8 cellular contexts compared by ENCODE assay signal in the genomic region with DNA sequence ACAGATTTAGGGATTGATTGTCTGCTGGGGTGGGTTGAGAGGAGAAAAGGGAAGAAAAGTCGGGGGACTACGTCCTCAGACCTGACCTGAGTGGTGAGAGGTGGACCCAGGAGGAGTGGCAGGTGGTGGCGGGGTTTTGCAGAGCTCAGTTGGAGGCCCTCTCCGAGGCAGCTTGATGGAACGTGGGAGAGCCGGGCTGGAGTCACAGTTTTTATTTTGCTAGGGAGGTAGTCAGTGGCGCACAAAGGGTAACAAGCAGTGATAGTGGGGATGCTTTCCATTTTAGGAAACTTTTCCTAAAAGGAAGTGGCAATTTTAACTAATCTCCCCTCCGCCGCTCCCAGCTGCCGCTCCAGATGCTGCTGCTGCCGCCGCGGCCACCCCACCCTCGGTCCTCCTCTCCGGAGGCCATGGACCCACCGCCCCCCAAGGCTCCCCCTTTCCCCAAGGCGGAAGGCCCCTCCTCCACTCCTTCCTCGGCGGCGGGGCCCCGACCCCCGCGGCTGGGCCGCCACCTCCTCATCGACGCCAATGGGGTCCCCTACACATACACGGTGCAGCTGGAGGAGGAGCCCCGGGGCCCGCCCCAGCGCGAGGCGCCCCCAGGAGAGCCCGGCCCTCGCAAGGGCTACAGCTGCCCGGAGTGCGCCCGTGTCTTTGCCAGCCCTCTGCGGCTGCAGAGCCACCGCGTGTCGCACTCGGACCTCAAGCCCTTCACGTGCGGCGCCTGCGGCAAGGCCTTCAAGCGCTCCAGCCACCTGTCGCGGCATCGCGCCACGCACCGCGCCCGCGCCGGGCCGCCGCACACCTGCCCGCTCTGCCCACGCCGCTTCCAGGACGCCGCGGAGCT. TPM values are rescaled to one million over a fixed set of nuclear protein-coding genes. Genes with fewer than 3 reads are reported as not detected.
A peak's percentile ranks its signal among the peaks of the same experiment; 100 is the strongest.
DNase-seq lines count a peak whose midpoint lies in the region; ATAC-seq and TF ChIP-seq lines count a peak whose summit lies in the region.

No MANE protein-coding gene starts in this region.

- H4K20me1 ChIP-seq in DND-41 (ENCODE audit: insufficient read depth, low read length) = peaks cover 17% of the 10 kb centered on the region; the same call in 1 of the 2 replicates

- H3K27ac ChIP-seq in DND-41 (ENCODE audit: low read length) (peak overlapping the region; percentile 89), HL-60 (replicated peaks) (no peak overlapping the region), heart left ventricle (peak overlapping the region in 11 of 12 donors; percentile 62 to 96 (median 93)), sigmoid colon (peak overlapping the region; percentile 84 to 98 (median 97))

- H3K4me3 Mint-ChIP-seq in activated T-cell treated with anti-CD3 and anti-CD28 coated beads, Interleukin-2, amount 50 U/mL, for 4 hours = peak overlapping the region; percentile 96

- TF ChIP-seq POLR2A in heart left ventricle (IDR thresholded peaks at IDR 0.05) (peak in 1 of 2 donors; percentile 20), sigmoid colon (IDR thresholded peaks at IDR 0.05) (no peak)

- no peak for TF ChIP-seq CTCF in DND-41 (IDR thresholded peaks at IDR 0.05; ENCODE audit: borderline replicate concordance, extremely low read depth, low read length, poor library complexity, severe bottlenecking)
- TF ChIP-seq CTCF in HL-60 (IDR thresholded peaks at IDR 0.05; ENCODE audit: insufficient read depth, low read length) = no peak
- no peak for TF ChIP-seq CTCF in heart left ventricle (IDR thresholded peaks at IDR 0.05)
- TF ChIP-seq CTCF in sigmoid colon (IDR thresholded peaks at IDR 0.05) = no peak

- H3K4me1 ChIP-seq in DND-41 (ENCODE audit: insufficient read depth, low read length) (peaks cover 72% of the 10 kb centered on the region), heart left ventricle (peaks cover 12 to 78% (median 46%) of the 10 kb centered on the region in 12 donors), sigmoid colon (peaks cover 0 to 74% (median 69%) of the 10 kb centered on the region in 4 donors)

- H3K36me3 Mint-ChIP-seq in activated T-cell treated with anti-CD3 and anti-CD28 coated beads, Interleukin-2, amount 50 U/mL, for 4 hours (ENCODE audit: insufficient read depth) = peaks cover 20% of the 10 kb centered on the region

- H3K4me1 Mint-ChIP-seq in activated T-cell treated with anti-CD3 and anti-CD28 coated beads, Interleukin-2, amount 50 U/mL, for 4 hours (ENCODE audit: low read depth) = peaks cover 50% of the 10 kb centered on the region

- peaks cover 18% of the 10 kb centered on the region for H3K36me3 ChIP-seq in DND-41 (ENCODE audit: insufficient read depth, low read length)
- H3K36me3 ChIP-seq in heart left ventricle = peaks cover 0 to 22% (median 13%) of the 10 kb centered on the region in 9 donors
- peaks cover 0 to 23% (median 2%) of the 10 kb centered on the region in 4 donors for H3K36me3 ChIP-seq in sigmoid colon

- DNase-seq in DND-41 (peak; percentile 46), HL-60 (ENCODE audit: low read depth in 1 of 2, low spot score in 1 of 2) (no peak), heart left ventricle (no peak), sigmoid colon (peak; percentile 72), NOMO-1 treated with DMSO at 0.1 percent for 48 hours (lab: John Stamatoyannopoulos, UW; ENCODE audit: unreplicated experiment) (no peak), globus pallidus (ENCODE audit: low spot score) (no peak), SK-N-DZ (ENCODE audit: low spot score) (no peak)
- DNase-seq in activated T-cell treated with anti-CD3 and anti-CD28 coated beads, Interleukin-2, amount 50 U/mL, for 4 hours = no peak

- peak overlapping the region; percentile 92 for H3K9ac ChIP-seq in DND-41 (ENCODE audit: low read depth, low read length)

- H3K79me2 ChIP-seq in DND-41 (ENCODE audit: insufficient read depth, low read length) = peaks cover 73% of the 10 kb centered on the region

- H3K27me3 Mint-ChIP-seq in activated T-cell treated with anti-CD3 and anti-CD28 coated beads, Interleukin-2, amount 50 U/mL, for 4 hours (ENCODE audit: low read depth) = no peaks in the 10 kb centered on the region

- WGBS in heart left ventricle, 4 donors = 1 to 4% (median 3%) methylated on average over 33 to 65 of the region's 65 CpGs
- 0 to 1% methylated on average over 65 of the region's 65 CpGs for WGBS in sigmoid colon, 2 donors

- peak; percentile 22 for ATAC-seq in DND-41 (ENCODE audit: insufficient read depth, low read depth)
- ATAC-seq in activated T-cell treated with anti-CD3 and anti-CD28 coated beads, Interleukin-2, amount 50 U/mL, for 4 hours = peak; percentile 12 to 16
- ATAC-seq in heart left ventricle = peak in 1 of 4 donors; percentile 2

- H3K9me3 Mint-ChIP-seq in activated T-cell treated with anti-CD3 and anti-CD28 coated beads, Interleukin-2, amount 50 U/mL, for 4 hours = peaks cover 3% of the 10 kb centered on the region

- H3K4me3 ChIP-seq in DND-41 (ENCODE audit: low read depth in 1 of 2, low read length in 2 of 2) = peak overlapping the region; percentile 98 to 99; a peak in 3 of 4 replicates
- H3K4me3 ChIP-seq in HL-60 (replicated peaks; ENCODE audit: insufficient read depth, low read length) = peak overlapping the region; percentile 91
- H3K4me3 ChIP-seq in heart left ventricle = peak overlapping the region; percentile 64 to 98 (median 84)
- H3K4me3 ChIP-seq in sigmoid colon = peak overlapping the region; percentile 78 to 99 (median 85)

- peak overlapping the region; percentile 63 for H2AFZ ChIP-seq in DND-41 (ENCODE audit: low read depth, low read length)

- H3K27me3 ChIP-seq in DND-41 (ENCODE audit: insufficient read depth, low read length, poor library complexity) (no peaks in the 10 kb centered on the region), HL-60 (ENCODE audit: insufficient read depth, poor library complexity, severe bottlenecking) (no peaks in the 10 kb centered on the region), heart left ventricle (no peaks in the 10 kb centered on the region), sigmoid colon (no peaks in the 10 kb centered on the region)

- intact Hi-C loops in heart left ventricle (cut with DNase I) (no loop called here), sigmoid colon (cut with DNase I) (no loop called here)

- H3K4me2 ChIP-seq in DND-41 (ENCODE audit: insufficient read depth, low read length) = peak overlapping the region; percentile 85

- no peaks in the 10 kb centered on the region for H3K9me3 ChIP-seq in DND-41 (ENCODE audit: insufficient read depth, low read length, severe bottlenecking)
- H3K9me3 ChIP-seq in heart left ventricle = no peaks in the 10 kb centered on the region
- no peaks in the 10 kb centered on the region for H3K9me3 ChIP-seq in sigmoid colon

- TF ChIP-seq EP300 in sigmoid colon (IDR thresholded peaks at IDR 0.05) = no peak

RNA-seq across cellular contexts. Expression of gene ZNF581, which starts 1.1 kb away (rescaled TPM):
- total RNA-seq in activated T-cell treated with anti-CD3 and anti-CD28 coated beads, Interleukin-2, amount 50 U/mL, for 4 hours = 10 to 100 TPM; 46.2 to 54.1 (median 52.7) TPM
- total RNA-seq in heart left ventricle (10 to 100 TPM in 2 of 9 donors, 1 to 10 TPM in 7; 4.7 to 12.7 (median 7.2) TPM), sigmoid colon (10 to 100 TPM; 18.2 to 43.2 (median 24.5) TPM)
- polyA plus RNA-seq in heart left ventricle (1 to 10 TPM; 5.5 to 9.3 TPM), sigmoid colon (10 to 100 TPM; 17.1 to 24.4 (median 23.4) TPM)
- 12.8 and 16.3 TPM in 2 replicates for polyA plus RNA-seq in SK-N-DZ (2014; cell fraction: cytosol; rRNA removed)
- 13.8 and 14.5 TPM in 2 replicates for polyA plus RNA-seq in SK-N-DZ (2014; cell fraction: nucleus; rRNA removed)

RNA-seq across cellular contexts. Expression of gene ZNF580, which starts 1.6 kb away (rescaled TPM):
- 10 to 100 TPM; 27.1 to 31.5 (median 28.5) TPM for total RNA-seq in activated T-cell treated with anti-CD3 and anti-CD28 coated beads, Interleukin-2, amount 50 U/mL, for 4 hours
- total RNA-seq in heart left ventricle = 10 to 100 TPM; 17.0 to 41.5 (median 21.2) TPM
- 10 to 100 TPM in 1 of 2 donors, 1 to 10 TPM in 1; 8.2 to 18.4 TPM for polyA plus RNA-seq in heart left ventricle
- 10 to 100 TPM; 23.5 to 45.5 (median 31.1) TPM for total RNA-seq in sigmoid colon
- 10 to 100 TPM; 10.4 to 27.9 (median 13.8) TPM for polyA plus RNA-seq in sigmoid colon
- polyA plus RNA-seq in SK-N-DZ (2014; cell fraction: cytosol; rRNA removed) = 6.5 and 12.3 TPM in 2 replicates
- polyA plus RNA-seq in SK-N-DZ (2014; cell fraction: nucleus; rRNA removed) = 12.4 and 15.1 TPM in 2 replicates

RNA-seq across cellular contexts. Expression of gene CCDC106, which starts 5.6 kb away (rescaled TPM):
- total RNA-seq in activated T-cell treated with anti-CD3 and anti-CD28 coated beads, Interleukin-2, amount 50 U/mL, for 4 hours = 1 to 10 TPM; 3.9 to 7.8 (median 4.8) TPM
- total RNA-seq in heart left ventricle (10 to 100 TPM; 11.7 to 25.8 (median 16.5) TPM), sigmoid colon (10 to 100 TPM; 16.6 to 22.9 (median 20.2) TPM)
- polyA plus RNA-seq in heart left ventricle (10 to 100 TPM; 11.9 to 27.7 TPM), sigmoid colon (10 to 100 TPM in 2 of 3 donors, 1 to 10 TPM in 1; 5.5 to 10.8 (median 10.0) TPM)
- 12.5 and 14.6 TPM in 2 replicates for polyA plus RNA-seq in SK-N-DZ (2014; cell fraction: cytosol; rRNA removed)
- polyA plus RNA-seq in SK-N-DZ (2014; cell fraction: nucleus; rRNA removed) = 18.2 and 20.0 TPM in 2 replicates

RNA-seq across cellular contexts. Expression of gene U2AF2, which starts 12.5 kb away (rescaled TPM):
- 100 to 1,000 TPM; 467 to 532 (median 476) TPM for total RNA-seq in activated T-cell treated with anti-CD3 and anti-CD28 coated beads, Interleukin-2, amount 50 U/mL, for 4 hours
- total RNA-seq in heart left ventricle = 10 to 100 TPM; 39.9 to 88.1 (median 69.9) TPM
- 100 to 1,000 TPM in 1 of 2 donors, 10 to 100 TPM in 1; 72.7 to 104 TPM for polyA plus RNA-seq in heart left ventricle
- 10 to 100 TPM; 52.1 to 79.7 (median 65.4) TPM for total RNA-seq in sigmoid colon
- 100 to 1,000 TPM in 1 of 3 donors, 10 to 100 TPM in 2; 81.7 to 162 (median 86.9) TPM for polyA plus RNA-seq in sigmoid colon
- 120 and 160 TPM in 2 replicates for polyA plus RNA-seq in SK-N-DZ (2014; cell fraction: cytosol; rRNA removed)
- 129 and 133 TPM in 2 replicates for polyA plus RNA-seq in SK-N-DZ (2014; cell fraction: nucleus; rRNA removed)

RNA-seq across cellular contexts. Expression of gene ZNF784, which starts 18.0 kb away (rescaled TPM):
- 1 to 10 TPM; 3.3 to 3.4 (median 3.4) TPM for total RNA-seq in activated T-cell treated with anti-CD3 and anti-CD28 coated beads, Interleukin-2, amount 50 U/mL, for 4 hours
- 10 to 100 TPM in 4 of 9 donors, 1 to 10 TPM in 5; 6.7 to 15.8 (median 9.2) TPM for total RNA-seq in heart left ventricle
- 10 to 100 TPM in 1 of 2 donors, 1 to 10 TPM in 1; 8.5 to 10.4 TPM for polyA plus RNA-seq in heart left ventricle
- total RNA-seq in sigmoid colon = 1 to 10 TPM; 2.8 to 9.1 (median 3.7) TPM
- polyA plus RNA-seq in sigmoid colon = 1 to 10 TPM; 7.2 to 8.2 (median 7.2) TPM
- 1.7 and 2.9 TPM in 2 replicates for polyA plus RNA-seq in SK-N-DZ (2014; cell fraction: cytosol; rRNA removed)
- 1.5 and 1.7 TPM in 2 replicates for polyA plus RNA-seq in SK-N-DZ (2014; cell fraction: nucleus; rRNA removed)

Comparison
In these comparisons a context has a peak if more than half of its experiments do, and no peak if none do; other contexts are left out.
1. DNase-seq: peak in DND-41 (single experiment) and sigmoid colon (single experiment); none in HL-60 (0 of 2), activated T-cell treated with anti-CD3 and anti-CD28 coated beads, Interleukin-2, amount 50 U/mL, for 4 hours (single experiment), heart left ventricle (0 of 5), NOMO-1 treated with DMSO at 0.1 percent for 48 hours (single experiment), globus pallidus (single experiment) and SK-N-DZ (single experiment).
2. Peak in every context shown above with its lines, with median percentiles within 50 percentile points of each other: H3K4me3 ChIP-seq.